ENCODE assay signal across 1 cellular context in the genomic region with DNA sequence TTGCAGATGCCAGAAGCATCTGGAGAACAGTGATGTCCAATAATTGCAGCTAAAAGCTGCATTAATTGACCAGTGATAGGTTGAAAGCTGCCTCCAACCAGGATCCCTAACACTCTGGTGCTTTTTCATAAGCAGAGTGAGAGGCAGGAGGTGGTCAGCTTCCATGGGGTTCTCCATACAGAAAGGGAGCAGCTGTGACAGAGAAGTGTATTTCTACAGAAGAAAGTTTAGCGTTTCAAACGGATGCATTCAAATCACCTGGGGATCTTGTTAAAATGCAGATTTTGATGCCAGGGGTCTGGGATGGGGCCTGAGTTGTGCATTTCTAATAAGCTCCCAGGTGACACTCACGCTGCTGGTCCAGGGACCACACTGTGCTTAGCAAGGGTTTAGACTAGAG.
A peak's percentile ranks its signal among the peaks of the same experiment; 100 is the strongest.
TF ChIP-seq lines count a peak whose summit lies in the region.

No MANE protein-coding gene starts in this region.

TF ChIP-seq in GM23338, 12 proteins besides CTCF, POLR2A, EP300 and RAD21 (continued from another document):
- TF ChIP-seq, protein P1, sequence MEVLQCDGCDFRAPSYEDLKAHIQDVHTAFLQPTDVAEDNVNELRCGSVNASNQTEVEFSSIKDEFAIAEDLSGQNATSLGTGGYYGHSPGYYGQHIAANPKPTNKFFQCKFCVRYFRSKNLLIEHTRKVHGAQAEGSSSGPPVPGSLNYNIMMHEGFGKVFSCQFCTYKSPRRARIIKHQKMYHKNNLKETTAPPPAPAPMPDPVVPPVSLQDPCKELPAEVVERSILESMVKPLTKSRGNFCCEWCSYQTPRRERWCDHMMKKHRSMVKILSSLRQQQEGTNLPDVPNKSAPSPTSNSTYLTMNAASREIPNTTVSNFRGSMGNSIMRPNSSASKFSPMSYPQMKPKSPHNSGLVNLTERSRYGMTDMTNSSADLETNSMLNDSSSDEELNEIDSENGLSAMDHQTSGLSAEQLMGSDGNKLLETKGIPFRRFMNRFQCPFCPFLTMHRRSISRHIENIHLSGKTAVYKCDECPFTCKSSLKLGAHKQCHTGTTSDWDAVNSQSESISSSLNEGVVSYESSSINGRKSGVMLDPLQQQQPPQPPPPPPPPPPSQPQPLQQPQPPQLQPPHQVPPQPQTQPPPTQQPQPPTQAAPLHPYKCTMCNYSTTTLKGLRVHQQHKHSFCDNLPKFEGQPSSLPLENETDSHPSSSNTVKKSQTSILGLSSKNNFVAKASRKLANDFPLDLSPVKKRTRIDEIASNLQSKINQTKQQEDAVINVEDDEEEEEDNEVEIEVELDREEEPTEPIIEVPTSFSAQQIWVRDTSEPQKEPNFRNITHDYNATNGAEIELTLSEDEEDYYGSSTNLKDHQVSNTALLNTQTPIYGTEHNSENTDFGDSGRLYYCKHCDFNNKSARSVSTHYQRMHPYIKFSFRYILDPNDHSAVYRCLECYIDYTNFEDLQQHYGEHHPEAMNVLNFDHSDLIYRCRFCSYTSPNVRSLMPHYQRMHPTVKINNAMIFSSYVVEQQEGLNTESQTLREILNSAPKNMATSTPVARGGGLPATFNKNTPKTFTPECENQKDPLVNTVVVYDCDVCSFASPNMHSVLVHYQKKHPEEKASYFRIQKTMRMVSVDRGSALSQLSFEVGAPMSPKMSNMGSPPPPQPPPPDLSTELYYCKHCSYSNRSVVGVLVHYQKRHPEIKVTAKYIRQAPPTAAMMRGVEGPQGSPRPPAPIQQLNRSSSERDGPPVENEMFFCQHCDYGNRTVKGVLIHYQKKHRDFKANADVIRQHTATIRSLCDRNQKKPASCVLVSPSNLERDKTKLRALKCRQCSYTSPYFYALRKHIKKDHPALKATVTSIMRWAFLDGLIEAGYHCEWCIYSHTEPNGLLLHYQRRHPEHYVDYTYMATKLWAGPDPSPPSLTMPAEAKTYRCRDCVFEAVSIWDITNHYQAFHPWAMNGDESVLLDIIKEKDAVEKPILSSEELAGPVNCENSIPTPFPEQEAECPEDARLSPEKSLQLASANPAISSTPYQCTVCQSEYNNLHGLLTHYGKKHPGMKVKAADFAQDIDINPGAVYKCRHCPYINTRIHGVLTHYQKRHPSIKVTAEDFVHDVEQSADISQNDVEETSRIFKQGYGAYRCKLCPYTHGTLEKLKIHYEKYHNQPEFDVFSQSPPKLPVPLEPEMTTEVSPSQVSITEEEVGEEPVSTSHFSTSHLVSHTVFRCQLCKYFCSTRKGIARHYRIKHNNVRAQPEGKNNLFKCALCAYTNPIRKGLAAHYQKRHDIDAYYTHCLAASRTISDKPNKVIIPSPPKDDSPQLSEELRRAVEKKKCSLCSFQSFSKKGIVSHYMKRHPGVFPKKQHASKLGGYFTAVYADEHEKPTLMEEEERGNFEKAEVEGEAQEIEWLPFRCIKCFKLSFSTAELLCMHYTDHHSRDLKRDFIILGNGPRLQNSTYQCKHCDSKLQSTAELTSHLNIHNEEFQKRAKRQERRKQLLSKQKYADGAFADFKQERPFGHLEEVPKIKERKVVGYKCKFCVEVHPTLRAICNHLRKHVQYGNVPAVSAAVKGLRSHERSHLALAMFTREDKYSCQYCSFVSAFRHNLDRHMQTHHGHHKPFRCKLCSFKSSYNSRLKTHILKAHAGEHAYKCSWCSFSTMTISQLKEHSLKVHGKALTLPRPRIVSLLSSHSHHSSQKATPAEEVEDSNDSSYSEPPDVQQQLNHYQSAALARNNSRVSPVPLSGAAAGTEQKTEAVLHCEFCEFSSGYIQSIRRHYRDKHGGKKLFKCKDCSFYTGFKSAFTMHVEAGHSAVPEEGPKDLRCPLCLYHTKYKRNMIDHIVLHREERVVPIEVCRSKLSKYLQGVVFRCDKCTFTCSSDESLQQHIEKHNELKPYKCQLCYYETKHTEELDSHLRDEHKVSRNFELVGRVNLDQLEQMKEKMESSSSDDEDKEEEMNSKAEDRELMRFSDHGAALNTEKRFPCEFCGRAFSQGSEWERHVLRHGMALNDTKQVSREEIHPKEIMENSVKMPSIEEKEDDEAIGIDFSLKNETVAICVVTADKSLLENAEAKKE (CRISPR knock-in tag; IDR thresholded peaks at IDR 0.05), result peak; percentile 95
